17 cellular contexts compared by ENCODE assay signal in genomic region chr2:6791682-6792081, GRCh38.
DNase-seq lines count a peak whose midpoint lies in the region; ATAC-seq and TF ChIP-seq lines count a peak whose summit lies in the region.
"Had no signal": no experiment of that assay in that cellular context is flagged by ENCODE, and none has a peak within 500 bp of the region (broad histone marks: within the 10 kb centered on the region; RNA-seq: fewer than 3 reads in every experiment).

No MANE protein-coding gene starts in this region.

- ATAC-seq in GM18907 (IDR thresholded peaks at IDR 0.05; ENCODE audit: unreplicated experiment) (peak; percentile 56), GM21515 (IDR thresholded peaks at IDR 0.05; ENCODE audit: unreplicated experiment) (no peak), body of pancreas (no peak)
- ATAC-seq: lower lobe of right lung, natural killer cell had no signal

- WGBS in endodermal cell (ENCODE audit: insufficient coverage in 1 of 2, insufficient read length in 1 of 2), 2 experiments, result 72 to 76% methylated on average over 4 of the region's 4 CpGs
- WGBS in body of pancreas, 2 donors, result 79 to 80% methylated on average over 4 of the region's 4 CpGs

- peak; percentile 28; the same call in 1 of the 2 replicates for TF ChIP-seq CTCF in OCI-LY1 (IDR thresholded peaks at IDR 0.05; ENCODE audit: low read length)
- peak; percentile 75 for TF ChIP-seq CTCF in endodermal cell (conservative IDR thresholded peaks at IDR 0.05)
- no peak for TF ChIP-seq CTCF in body of pancreas (IDR thresholded peaks at IDR 0.05)

- H2AFZ ChIP-seq in OCI-LY1 (ENCODE audit: low read length), result no peak overlapping the region

- H3K27ac Mint-ChIP-seq in endodermal cell, result no peak overlapping the region
- H3K27ac Mint-ChIP-seq: activated naive CD4-positive, alpha-beta T cell treated with anti-CD3 and anti-CD28 coated beads, Interleukin-2, amount 10 ng/mL, durations not matched to agents 7 days and 5 days; IgD-negative memory B cell; natural killer cell had no signal

- H3K9me3 Mint-ChIP-seq in endodermal cell, result no peaks in the 10 kb centered on the region
- H3K9me3 Mint-ChIP-seq: activated naive CD4-positive, alpha-beta T cell treated with anti-CD3 and anti-CD28 coated beads, Interleukin-2, amount 10 ng/mL, durations not matched to agents 7 days and 5 days; IgD-negative memory B cell; natural killer cell had no signal

- H3F3A ChIP-seq in OCI-LY1 (ENCODE audit: insufficient read depth, low read length), result no peaks in the 10 kb centered on the region

- no peaks in the 10 kb centered on the region for H3K27me3 Mint-ChIP-seq in endodermal cell (ENCODE audit: insufficient read depth)

- no peaks in the 10 kb centered on the region for H4K20me1 ChIP-seq in OCI-LY1 (ENCODE audit: insufficient read depth, low read length)

- no peaks in the 10 kb centered on the region for H3K9me3 ChIP-seq in OCI-LY1 (ENCODE audit: low read length)
- no peaks in the 10 kb centered on the region for H3K9me3 ChIP-seq in endodermal cell (ENCODE audit: control insufficient read depth, low read length)
- no peaks in the 10 kb centered on the region for H3K9me3 ChIP-seq in body of pancreas
- H3K9me3 ChIP-seq: lower lobe of right lung, right atrium auricular region, thyroid gland had no signal

- H3K9me2 ChIP-seq in OCI-LY1 (ENCODE audit: low read depth, low read length), result no peaks in the 10 kb centered on the region

- H3K4me3 Mint-ChIP-seq in endodermal cell, result no peak overlapping the region
- H3K4me3 Mint-ChIP-seq: activated naive CD4-positive, alpha-beta T cell treated with anti-CD3 and anti-CD28 coated beads, Interleukin-2, amount 10 ng/mL, durations not matched to agents 7 days and 5 days; IgD-negative memory B cell; natural killer cell had no signal

- H3K27ac ChIP-seq in OCI-LY1 (ENCODE audit: low read depth, low read length, poor library complexity, severe bottlenecking) (no peak overlapping the region), endodermal cell (ENCODE audit: low read depth, low read length) (no peak overlapping the region), body of pancreas (no peak overlapping the region)
- H3K27ac ChIP-seq: lower lobe of right lung, right atrium auricular region, thyroid gland had no signal

- H3K4me3 ChIP-seq in OCI-LY1 (ENCODE audit: low read depth, low read length, poor library complexity, severe bottlenecking) (no peak overlapping the region), endodermal cell (ENCODE audit: low read length) (no peak overlapping the region), body of pancreas (no peak overlapping the region)
- H3K4me3 ChIP-seq: lower lobe of right lung, right atrium auricular region, thyroid gland had no signal

- no peaks in the 10 kb centered on the region for H3K36me3 Mint-ChIP-seq in endodermal cell (ENCODE audit: low read depth)
- H3K36me3 Mint-ChIP-seq: activated naive CD4-positive, alpha-beta T cell treated with anti-CD3 and anti-CD28 coated beads, Interleukin-2, amount 10 ng/mL, durations not matched to agents 7 days and 5 days; IgD-negative memory B cell; natural killer cell had no signal

- H3K27me3 ChIP-seq in OCI-LY1 (ENCODE audit: insufficient read depth, low read length), result no peaks in the 10 kb centered on the region
- no peaks in the 10 kb centered on the region for H3K27me3 ChIP-seq in endodermal cell (ENCODE audit: control insufficient read depth, insufficient read depth, low read length, poor library complexity, severe bottlenecking)
- H3K27me3 ChIP-seq in body of pancreas, result no peaks in the 10 kb centered on the region
- H3K27me3 ChIP-seq: right atrium auricular region, thyroid gland had no signal

- TF ChIP-seq POLR2A in body of pancreas (IDR thresholded peaks at IDR 0.05), result no peak

- intact Hi-C loops in body of pancreas (cut with DNase I), result no loop called here

- H3K9ac ChIP-seq in OCI-LY1 (ENCODE audit: low read length) (no peak overlapping the region), endodermal cell (ENCODE audit: extremely low read depth, low read length, poor library complexity, severe bottlenecking) (no peak overlapping the region)

- H3K36me3 ChIP-seq in OCI-LY1 (ENCODE audit: insufficient read depth, low read length), result no peaks in the 10 kb centered on the region
- no peaks in the 10 kb centered on the region for H3K36me3 ChIP-seq in endodermal cell (ENCODE audit: control insufficient read depth, insufficient read depth, low read length)
- no peaks in the 10 kb centered on the region for H3K36me3 ChIP-seq in body of pancreas (replicated peaks in 1 of 2; ENCODE audit: insufficient read depth in 1 of 2, low read depth in 2 of 2)
- H3K36me3 ChIP-seq: lower lobe of right lung, right atrium auricular region, thyroid gland had no signal

- H3K4me1 ChIP-seq in OCI-LY1 (ENCODE audit: insufficient read depth, low read length, severe bottlenecking) (no peaks in the 10 kb centered on the region), endodermal cell (ENCODE audit: control insufficient read depth, insufficient read depth, low read length) (no peaks in the 10 kb centered on the region), body of pancreas (no peaks in the 10 kb centered on the region)
- H3K4me1 ChIP-seq: lower lobe of right lung, right atrium auricular region, thyroid gland had no signal

- no peak overlapping the region for H3K4me2 ChIP-seq in OCI-LY1 (ENCODE audit: low read length)

- no peaks in the 10 kb centered on the region for H3K79me2 ChIP-seq in OCI-LY1 (ENCODE audit: insufficient read depth, low read length)

- no peaks in the 10 kb centered on the region for H3K4me1 Mint-ChIP-seq in endodermal cell
- H3K4me1 Mint-ChIP-seq: activated naive CD4-positive, alpha-beta T cell treated with anti-CD3 and anti-CD28 coated beads, Interleukin-2, amount 10 ng/mL, durations not matched to agents 7 days and 5 days; natural killer cell had no signal

- DNase-seq in COLO668 (lab: John Stamatoyannopoulos, UW; ENCODE audit: unreplicated experiment) (peak; percentile 6), endodermal cell (peak; percentile 82), body of pancreas (no peak), NCI-H1105 treated with DMSO at 0.1 percent for 48 hours (lab: John Stamatoyannopoulos, UW) (no peak)
- DNase-seq in activated naive CD4-positive, alpha-beta T cell treated with Interleukin-2 at 50 U/mL for 16 hours, result no peak
- DNase-seq: activated CD8-positive, alpha-beta memory T cell treated with anti-CD3 and anti-CD28 coated beads, Interleukin-2, amount 50 U/mL, for 48 hours; activated naive CD4-positive, alpha-beta T cell treated with anti-CD3 and anti-CD28 coated beads, Interleukin-2, amount 10 ng/mL, durations not matched to agents 7 days and 5 days; lower lobe of right lung; natural killer cell; NCI-H1930; stimulated activated CD4-positive, alpha-beta T cell treated with anti-CD3 and anti-CD28 coated beads, Interleukin-2, amount 100 ng/mL, for 24 hours; thyroid gland had no signal

Comparison
In these comparisons a context has a peak if more than half of its experiments do, and no peak if none do; other contexts are left out.
1. DNase-seq: peak in COLO668 (single experiment) and endodermal cell (single experiment); none in activated naive CD4-positive, alpha-beta T cell treated with Interleukin-2 at 50 U/mL for 16 hours (single experiment), body of pancreas (0 of 4) and NCI-H1105 treated with DMSO at 0.1 percent for 48 hours (single experiment).
2. CTCF ChIP-seq: peak in OCI-LY1 (single experiment) and endodermal cell (single experiment); none in body of pancreas (0 of 7).